In the genomic region with DNA sequence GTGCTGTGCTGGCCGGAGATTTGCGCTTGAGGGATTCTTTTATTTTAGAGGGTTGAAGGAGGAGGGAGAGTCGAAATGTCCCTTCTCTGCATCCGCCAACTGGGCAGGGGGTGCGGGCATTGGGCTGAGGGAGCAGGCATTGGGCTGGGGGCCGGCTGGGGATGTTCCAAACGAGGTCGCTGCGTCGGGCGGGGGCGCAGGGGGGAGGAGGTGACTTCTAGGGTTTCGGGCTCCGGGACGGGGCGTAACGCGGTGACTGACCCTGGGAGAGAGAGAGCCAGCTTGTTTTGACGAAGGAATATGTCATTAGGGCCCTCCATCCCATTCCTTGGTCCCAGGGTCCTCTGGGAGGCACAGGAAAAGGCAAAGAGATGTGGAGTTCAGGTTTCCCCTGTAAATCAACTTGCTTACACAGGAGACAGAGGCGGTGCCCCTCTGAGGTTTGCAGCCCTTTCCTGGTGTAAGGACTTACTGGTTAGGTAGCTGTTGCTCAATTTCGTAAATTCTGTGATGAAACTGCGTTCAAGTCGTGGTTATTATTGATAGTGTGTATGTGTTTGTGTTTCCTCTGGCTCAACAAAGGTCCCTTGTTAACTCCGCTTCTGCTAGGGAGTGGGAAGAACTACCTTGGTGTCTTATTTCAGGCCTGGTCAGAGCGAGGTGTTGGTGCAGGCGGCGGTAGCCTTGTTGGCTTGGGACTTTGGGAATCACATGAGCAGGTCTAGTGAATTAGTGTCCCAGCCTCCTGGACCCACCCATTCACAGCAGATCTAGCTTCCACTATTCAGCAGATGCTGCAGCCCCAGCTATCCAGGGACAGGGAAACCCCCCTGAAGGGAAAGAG, we compare ENCODE assay signal across 8 cellular contexts. TPM values are rescaled to one million over a fixed set of nuclear protein-coding genes. Genes with fewer than 3 reads are reported as not detected.
DNase-seq lines count a peak whose midpoint lies in the region; ATAC-seq and TF ChIP-seq lines count a peak whose summit lies in the region.

No MANE protein-coding gene starts in this region.

- peak overlapping the region; percentile 95 for H3K4me2 ChIP-seq in neural progenitor cell

- H4K20me1 ChIP-seq in neural progenitor cell (ENCODE audit: low read depth), result no peaks in the 10 kb centered on the region

- H3K36me3 Mint-ChIP-seq in IgD-negative memory B cell (peaks cover 2% of the 10 kb centered on the region), neural progenitor cell (no peaks in the 10 kb centered on the region)

- H3K36me3 ChIP-seq in BJ (ENCODE audit: control insufficient read depth, insufficient read depth, low read length), result no peaks in the 10 kb centered on the region
- H3K36me3 ChIP-seq in neural progenitor cell, result no peaks in the 10 kb centered on the region

- peaks cover 17% of the 10 kb centered on the region for H3K79me2 ChIP-seq in neural progenitor cell (ENCODE audit: low read depth)

- H3F3A ChIP-seq in neural progenitor cell (ENCODE audit: low read depth), result peaks cover 29% of the 10 kb centered on the region

- peaks cover 6% of the 10 kb centered on the region for H3K4me1 ChIP-seq in neural progenitor cell

- H3K27me3 ChIP-seq in BJ (ENCODE audit: control insufficient read depth, insufficient read depth, low read length), result peaks cover 4% of the 10 kb centered on the region; the same call in 1 of the 2 replicates
- peaks cover 22% of the 10 kb centered on the region for H3K27me3 ChIP-seq in neural progenitor cell

- H3K27ac ChIP-seq in neural progenitor cell, result no peak overlapping the region

- H3K9me3 Mint-ChIP-seq in IgD-negative memory B cell (peaks cover 0 to 2% (median 0%) of the 10 kb centered on the region in 3 donors), neural progenitor cell (no peaks in the 10 kb centered on the region)

- peak overlapping the region; percentile 84 for H2AFZ ChIP-seq in neural progenitor cell (replicated peaks)

- H3K4me3 Mint-ChIP-seq in IgD-negative memory B cell (peak overlapping the region; percentile 80 to 93 (median 90)), neural progenitor cell (peak overlapping the region; percentile 93)

- H3K4me1 Mint-ChIP-seq in IgD-negative memory B cell, result peaks cover 8 to 15% (median 13%) of the 10 kb centered on the region in 3 donors
- peaks cover 14% of the 10 kb centered on the region for H3K4me1 Mint-ChIP-seq in neural progenitor cell

- POLR2A ChIA-PET in BJ (lab: Charles Lee), result no interaction called here

- no peak overlapping the region for H3K9ac ChIP-seq in neural progenitor cell

- ATAC-seq in HG02678 (IDR thresholded peaks at IDR 0.05; ENCODE audit: unreplicated experiment) (no peak), GM21529 (IDR thresholded peaks at IDR 0.05; ENCODE audit: unreplicated experiment) (no peak)

- no peaks in the 10 kb centered on the region for H3K9me3 ChIP-seq in neural progenitor cell (ENCODE audit: low read depth)

- H3K4me3 ChIP-seq in BJ (ENCODE audit: low read depth, low read length) (peak overlapping the region; percentile 46), fibroblast of pulmonary artery (replicated peaks; ENCODE audit: low read depth, low read length) (peak overlapping the region; percentile 48), neural progenitor cell (peak overlapping the region; percentile 91)

- TF ChIP-seq CTCF in BJ (IDR thresholded peaks at IDR 0.05; ENCODE audit: insufficient read depth, low read depth, low read length) (no peak), fibroblast of pulmonary artery (IDR thresholded peaks at IDR 0.05; ENCODE audit: low read length, missing control alignments) (no peak), neural progenitor cell (IDR thresholded peaks at IDR 0.05) (no peak)

- H3K27me3 Mint-ChIP-seq in IgD-negative memory B cell (peaks cover 21% of the 10 kb centered on the region), neural progenitor cell (ENCODE audit: insufficient read depth, low read depth) (peaks cover 17% of the 10 kb centered on the region)

- no peak for DNase-seq in BJ (ENCODE audit: low read depth)
- DNase-seq in activated CD4-positive, alpha-beta T cell treated with anti-CD3 and anti-CD28 coated beads, Interleukin-2, amount 50 U/mL, for 1 hour, result peak; percentile 9
- peak; percentile 26 for DNase-seq in fibroblast of pulmonary artery (ENCODE audit: low read depth)
- peak; percentile 68 for DNase-seq in neural progenitor cell (ENCODE audit: low spot score)
- no peak for DNase-seq in NCI-H2029 (lab: John Stamatoyannopoulos, UW)

- CTCF ChIA-PET in BJ (lab: Yijun Ruan, JAX), result interaction anchor here (0.7 kb wide), 1 partner anchor 11 kb away, joined by 3 read pairs; no protein-coding TSS in a partner anchor

- H3K27ac Mint-ChIP-seq in IgD-negative memory B cell, result peak overlapping the region in 2 of 3 donors; percentile 13 to 59
- H3K27ac Mint-ChIP-seq in neural progenitor cell, result no peak overlapping the region

RNA-seq across cellular contexts. Expression of gene FHIP1A, which starts 0.7 kb away (rescaled TPM):
- polyA plus RNA-seq in BJ (2011; rRNA removed), result 0.28 and 0.49 TPM in 2 replicates
- 0.38 and 0.67 TPM in 2 replicates for polyA minus RNA-seq in BJ (2011; rRNA and poly(A)+ RNA removed)
- not detected for polyA plus RNA-seq in IgD-negative memory B cell
- total RNA-seq in neural progenitor cell (ENCODE audit: low replicate concordance), result 12.7 and 25.7 TPM in 2 replicates

Comparison
In these comparisons a context has a peak if more than half of its experiments do, and no peak if none do; other contexts are left out.
1. DNase-seq: peak in activated CD4-positive, alpha-beta T cell treated with anti-CD3 and anti-CD28 coated beads, Interleukin-2, amount 50 U/mL, for 1 hour (single experiment), fibroblast of pulmonary artery (single experiment) and neural progenitor cell (single experiment); none in BJ (single experiment) and NCI-H2029 (single experiment).
2. Peak in every context shown above with its lines, with median percentiles within 50 percentile points of each other: H3K4me3 ChIP-seq.